Comparison of ENCODE assay signal across 29 cellular contexts in the genomic region with DNA sequence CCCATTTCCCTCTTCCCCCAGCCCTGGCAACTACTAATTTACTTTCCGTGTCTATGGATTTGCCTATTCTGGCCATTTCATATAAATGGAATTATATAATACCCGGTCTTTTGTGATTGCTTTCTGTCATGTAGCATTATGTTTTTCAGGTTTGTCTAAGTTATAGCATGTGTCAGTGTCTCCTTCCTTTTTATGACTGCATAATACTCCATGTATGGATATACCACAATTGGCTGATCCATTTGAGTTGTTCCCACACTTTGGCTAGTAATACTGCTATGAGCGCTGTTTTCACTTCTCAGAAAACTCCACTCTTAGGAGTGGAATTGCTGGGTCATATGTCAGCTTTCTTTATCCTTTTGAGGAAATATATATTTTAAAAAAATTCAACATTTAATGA.
"Had no signal": no experiment of that assay in that cellular context is flagged by ENCODE, and none has a peak within 500 bp of the region (broad histone marks: within the 10 kb centered on the region; RNA-seq: fewer than 3 reads in every experiment).

No MANE protein-coding gene starts in this region.

- H3K27me3 Mint-ChIP-seq: progenitor cell of endocrine pancreas; stimulated activated naive CD8-positive, alpha-beta T cell treated with anti-CD3 and anti-CD28 coated beads, Interleukin-15, Interleukin-2, amounts not matched to agents 100 ng/mL and 50 ng/mL, for 24 hours had no signal

- FAIRE-seq: small intestine, urothelium cell line had no signal

- H3K4me3 ChIP-seq: neural progenitor cell, ovary, psoas muscle, right lobe of liver, sigmoid colon, stomach, thoracic aorta, thyroid gland, tibial nerve, upper lobe of left lung, vagina had no signal

- H3K27ac Mint-ChIP-seq: natural killer cell treated with Interleukin-12 subunit alpha and Interleukin-12 subunit beta and Interleukin-15 and Interleukin-18, amount 100 ng/mL, for 72 hours; nephron progenitor cell; neural progenitor cell; progenitor cell of endocrine pancreas; stimulated activated effector memory CD8-positive, alpha-beta T cell treated with anti-CD3 and anti-CD28 coated beads, Interleukin-12 subunit alpha, Interleukin-12 subunit beta, amount 100 ng/mL, for 72 hours; stimulated activated naive B cell treated with anti-CD40 and anti-IgM and Interleukin-4, amounts not matched to agents 10 μg/mL and 1 μg/mL and 100 μg/mL, for 72 hours; stimulated activated naive CD8-positive, alpha-beta T cell treated with anti-CD3 and anti-CD28 coated beads, Interleukin-15, Interleukin-2, amounts not matched to agents 100 ng/mL and 50 ng/mL, for 24 hours had no signal

- H3K79me2 ChIP-seq: parathyroid adenoma had no signal

- H3K4me2 ChIP-seq: neural progenitor cell had no signal

- ATAC-seq: natural killer cell treated with Interleukin-12 subunit alpha and Interleukin-12 subunit beta and Interleukin-15 and Interleukin-18, amount 100 ng/mL, for 72 hours; psoas muscle; right cardiac atrium; right lobe of liver; stimulated activated effector memory CD8-positive, alpha-beta T cell treated with anti-CD3 and anti-CD28 coated beads, Interleukin-12 subunit alpha, Interleukin-12 subunit beta, amount 100 ng/mL, for 72 hours; stimulated activated naive B cell treated with anti-CD40 and anti-IgM and Interleukin-4, amounts not matched to agents 10 μg/mL and 1 μg/mL and 100 μg/mL, for 72 hours had no signal

- H3K9me3 Mint-ChIP-seq: natural killer cell treated with Interleukin-12 subunit alpha and Interleukin-12 subunit beta and Interleukin-15 and Interleukin-18, amount 100 ng/mL, for 72 hours had no signal

- H2AFZ ChIP-seq: neural progenitor cell, parathyroid adenoma had no signal

- H3K4me3 Mint-ChIP-seq: natural killer cell treated with Interleukin-12 subunit alpha and Interleukin-12 subunit beta and Interleukin-15 and Interleukin-18, amount 100 ng/mL, for 72 hours; nephron progenitor cell; neural progenitor cell; stimulated activated effector memory CD8-positive, alpha-beta T cell treated with anti-CD3 and anti-CD28 coated beads, Interleukin-12 subunit alpha, Interleukin-12 subunit beta, amount 100 ng/mL, for 72 hours; stimulated activated naive B cell treated with anti-CD40 and anti-IgM and Interleukin-4, amounts not matched to agents 10 μg/mL and 1 μg/mL and 100 μg/mL, for 72 hours; stimulated activated naive CD8-positive, alpha-beta T cell treated with anti-CD3 and anti-CD28 coated beads, Interleukin-15, Interleukin-2, amounts not matched to agents 100 ng/mL and 50 ng/mL, for 24 hours had no signal

- H3K9ac ChIP-seq: neural progenitor cell, parathyroid adenoma had no signal

- H3K9me3 ChIP-seq: ovary, psoas muscle, right lobe of liver, sigmoid colon, thoracic aorta, thyroid gland, vagina had no signal

- H3K4me1 ChIP-seq: parathyroid adenoma, psoas muscle, right lobe of liver, stomach, thyroid gland, tibial nerve, upper lobe of left lung, vagina had no signal

- DNase-seq: nephron progenitor cell; occipital lobe; ovary; posterior cingulate gyrus; psoas muscle; right cardiac atrium; right lobe of liver; sigmoid colon; small intestine; stimulated activated CD4-positive, alpha-beta T cell treated with anti-CD3 and anti-CD28 coated beads, Interleukin-15, amount 100 ng/mL, for 24 hours; stimulated activated CD4-positive, alpha-beta T cell treated with anti-CD3 and anti-CD28 coated beads, Interleukin-2, amount 100 ng/mL, for 24 hours; stimulated activated CD4-positive, alpha-beta T cell treated with anti-CD3 and anti-CD28 coated beads, Interleukin-2, amount 100 ng/mL, for 48 hours; stimulated activated CD4-positive, alpha-beta T cell treated with anti-CD3 and anti-CD28 coated beads, Interleukin-4, amount 100 ng/mL, for 24 hours; stimulated activated naive B cell treated with anti-CD40 and anti-IgM and Interleukin-4, amounts not matched to agents 10 μg/mL and 1 μg/mL and 100 μg/mL, for 72 hours; stimulated activated naive CD4-positive, alpha-beta T cell treated with Interleukin-2 at 50 U/mL for 16 hours; stomach; thyroid gland; trophoblast cell; upper lobe of left lung had no signal

- H3K36me3 Mint-ChIP-seq: natural killer cell treated with Interleukin-12 subunit alpha and Interleukin-12 subunit beta and Interleukin-15 and Interleukin-18, amount 100 ng/mL, for 72 hours; stimulated activated effector memory CD8-positive, alpha-beta T cell treated with anti-CD3 and anti-CD28 coated beads, Interleukin-12 subunit alpha, Interleukin-12 subunit beta, amount 100 ng/mL, for 72 hours; stimulated activated naive B cell treated with anti-CD40 and anti-IgM and Interleukin-4, amounts not matched to agents 10 μg/mL and 1 μg/mL and 100 μg/mL, for 72 hours had no signal

- H3K36me3 ChIP-seq: neural progenitor cell, ovary, right lobe of liver, sigmoid colon, stomach, thoracic aorta, thyroid gland, tibial nerve, upper lobe of left lung, vagina had no signal

- H3K27ac ChIP-seq: neural progenitor cell, ovary, parathyroid adenoma, psoas muscle, right lobe of liver, sigmoid colon, stomach, thoracic aorta, thyroid gland, tibial nerve, upper lobe of left lung, vagina had no signal

- H3K27me3 ChIP-seq: neural progenitor cell, ovary, right lobe of liver, sigmoid colon, stomach, thyroid gland, tibial nerve, upper lobe of left lung, vagina had no signal

- H3K4me1 Mint-ChIP-seq: stimulated activated effector memory CD8-positive, alpha-beta T cell treated with anti-CD3 and anti-CD28 coated beads, Interleukin-12 subunit alpha, Interleukin-12 subunit beta, amount 100 ng/mL, for 72 hours; stimulated activated naive B cell treated with anti-CD40 and anti-IgM and Interleukin-4, amounts not matched to agents 10 μg/mL and 1 μg/mL and 100 μg/mL, for 72 hours had no signal
